8 cellular contexts compared by ENCODE assay signal in the genomic region with DNA sequence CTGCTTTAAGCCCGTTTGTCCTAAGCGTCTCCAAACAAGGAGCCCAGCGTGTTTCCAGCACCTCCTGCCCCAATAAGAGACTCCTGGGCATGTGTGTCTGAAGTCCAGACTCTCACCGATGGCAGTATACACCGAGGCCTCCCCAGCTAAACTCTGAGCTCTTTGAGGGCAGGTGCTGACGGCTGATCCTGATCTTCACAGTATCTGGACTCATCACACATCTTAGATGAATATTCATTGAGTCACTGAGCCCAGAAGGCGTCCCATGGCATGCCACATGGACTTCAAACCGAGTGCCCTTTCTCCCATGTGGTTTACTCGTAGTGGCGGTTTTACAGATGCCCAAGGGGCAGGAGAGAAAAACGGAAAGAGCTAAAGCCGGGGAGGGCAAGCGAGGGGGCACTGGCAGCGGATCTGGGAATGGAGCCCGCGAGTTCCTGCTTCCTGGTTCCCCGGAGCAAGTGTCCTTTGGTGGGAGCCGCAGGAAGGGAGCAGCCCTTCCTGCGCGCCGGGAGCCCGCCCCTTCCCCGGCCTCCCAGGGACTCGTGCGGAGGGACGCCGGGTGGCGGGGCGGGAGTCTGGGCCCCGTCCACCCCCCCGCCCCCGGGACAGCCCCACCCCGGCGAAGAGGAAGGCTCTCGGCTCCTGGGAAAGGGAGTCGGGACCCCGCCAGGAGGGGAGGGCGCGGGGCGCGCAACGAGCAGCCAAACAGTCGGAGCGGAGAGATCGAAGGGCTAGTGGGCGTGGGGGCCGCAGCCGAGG. TPM values are rescaled to one million over a fixed set of nuclear protein-coding genes. Genes with fewer than 3 reads are reported as not detected.
DNase-seq lines count a peak whose midpoint lies in the region; ATAC-seq and TF ChIP-seq lines count a peak whose summit lies in the region.

No MANE protein-coding gene starts in this region.

- peak; percentile 10 for ATAC-seq in HG03521 (IDR thresholded peaks at IDR 0.05; ENCODE audit: unreplicated experiment)
- no peak for ATAC-seq in effector memory CD8-positive, alpha-beta T cell (replicated peaks)
- peak; percentile 77 for ATAC-seq in aorta (ENCODE audit: low FRiP score)
- ATAC-seq in GM19397 (IDR thresholded peaks at IDR 0.05; ENCODE audit: unreplicated experiment) = no peak

- H3K27ac Mint-ChIP-seq in Caco-2 (ENCODE audit: unreplicated experiment) = peak overlapping the region; percentile 89
- no peak overlapping the region for H3K27ac Mint-ChIP-seq in effector memory CD8-positive, alpha-beta T cell
- peak overlapping the region; percentile 98 for H3K27ac Mint-ChIP-seq in mesothelial cell of epicardium

- TF ChIP-seq CTCF in Caco-2 (IDR thresholded peaks at IDR 0.05; ENCODE audit: insufficient read depth in 1 of 2, low read depth in 1 of 2, low read length in 1 of 2, severe bottlenecking in 1 of 2, unreplicated experiment in 1 of 2) (no peak), mesothelial cell of epicardium (IDR thresholded peaks at IDR 0.05; ENCODE audit: unreplicated experiment) (no peak)

- WGBS in aorta, 2 donors = 0 to 1% methylated on average over 21 to 48 of the region's 48 CpGs

- H3K27me3 Mint-ChIP-seq in Caco-2 (ENCODE audit: insufficient read depth, unreplicated experiment) (no peaks in the 10 kb centered on the region), mesothelial cell of epicardium (ENCODE audit: low read depth) (peaks cover 24% of the 10 kb centered on the region)
- H3K27me3 Mint-ChIP-seq in effector memory CD8-positive, alpha-beta T cell = peaks cover 61 to 65% of the 10 kb centered on the region in 2 donors

- H3K4me1 Mint-ChIP-seq in Caco-2 (ENCODE audit: low read depth, unreplicated experiment) = peaks cover 44% of the 10 kb centered on the region
- H3K4me1 Mint-ChIP-seq in effector memory CD8-positive, alpha-beta T cell (ENCODE audit: low read depth in 2 of 2) = peaks cover 13 to 15% of the 10 kb centered on the region in 2 donors
- peaks cover 40% of the 10 kb centered on the region for H3K4me1 Mint-ChIP-seq in mesothelial cell of epicardium

- CTCF ChIA-PET in Caco-2 (lab: Charles Lee) = interaction anchor here (0.9 to 2.1 kb wide), 3 partner anchors 14 to 105 kb away, joined by 3 to 5 read pairs (median 4); no protein-coding TSS in a partner anchor

- peak overlapping the region; percentile 87 for H3K4me3 Mint-ChIP-seq in Caco-2 (ENCODE audit: unreplicated experiment)
- H3K4me3 Mint-ChIP-seq in effector memory CD8-positive, alpha-beta T cell = peak overlapping the region; percentile 73 to 77
- peak overlapping the region; percentile 80 for H3K4me3 Mint-ChIP-seq in mesothelial cell of epicardium

- H3K4me1 ChIP-seq in Caco-2 (peaks cover 34% of the 10 kb centered on the region), aorta (ENCODE audit: control insufficient read depth in 1 of 2, insufficient read depth in 2 of 2, low read length in 2 of 2) (no peaks in the 10 kb centered on the region)

- peak overlapping the region; percentile 50 to 85 for H3K27ac ChIP-seq in aorta (ENCODE audit: low read depth in 1 of 2, low read length in 2 of 2)

- POLR2A ChIA-PET in Caco-2 (lab: Charles Lee) = interaction anchor here (0.5 to 1.7 kb wide), 7 partner anchors 8 to 84 kb away, joined by 3 to 6 read pairs (median 3); partner anchors contain the start of gene TULP3

- H3K36me3 Mint-ChIP-seq in Caco-2 (ENCODE audit: insufficient read depth, unreplicated experiment) = peaks cover 53% of the 10 kb centered on the region
- no peaks in the 10 kb centered on the region for H3K36me3 Mint-ChIP-seq in effector memory CD8-positive, alpha-beta T cell (ENCODE audit: insufficient read depth)
- H3K36me3 Mint-ChIP-seq in mesothelial cell of epicardium = peaks cover 4% of the 10 kb centered on the region

- H3K27me3 ChIP-seq in Caco-2 (replicated peaks; ENCODE audit: control insufficient read depth, insufficient read depth, low read length) (no peaks in the 10 kb centered on the region), aorta (ENCODE audit: control insufficient read depth in 1 of 2, insufficient read depth in 2 of 2, low read length in 1 of 2) (no peaks in the 10 kb centered on the region)

- H3K36me3 ChIP-seq in Caco-2 (ENCODE audit: control insufficient read depth, insufficient read depth, low read length) (no peaks in the 10 kb centered on the region), aorta (ENCODE audit: control insufficient read depth in 1 of 2, insufficient read depth in 2 of 2, low read length in 1 of 2) (no peaks in the 10 kb centered on the region)

- intact Hi-C loops in Caco-2 (cut with micrococcal nuclease; ENCODE audit: unreplicated experiment) = loop anchor here (1.0 to 2.0 kb wide), 3 partner anchors 68 to 146 kb away; partner anchors contain the start of genes ITFG2 and TULP3
- intact Hi-C loops in aorta (cut with DNase I) = loop anchor here in 1 of 2 donors (1.0 kb wide), 1 partner anchor 40 kb away; no protein-coding TSS in a partner anchor

- no peaks in the 10 kb centered on the region for H3K9me3 Mint-ChIP-seq in Caco-2 (ENCODE audit: unreplicated experiment)
- H3K9me3 Mint-ChIP-seq in effector memory CD8-positive, alpha-beta T cell = no peaks in the 10 kb centered on the region
- H3K9me3 Mint-ChIP-seq in mesothelial cell of epicardium = no peaks in the 10 kb centered on the region

- TSS peak; percentile 85 for BruUV-seq in Caco-2 (replicated peaks; lab: Mats Ljungman, UMichigan)

- peak; percentile 91 to 92 for DNase-seq in Caco-2
- DNase-seq in RPMI8226 = peak; percentile 64
- no peak for DNase-seq in effector memory CD8-positive, alpha-beta T cell
- DNase-seq in mesothelial cell of epicardium (ENCODE audit: low spot score in 2 of 2, unreplicated experiment in 2 of 2) = peak; percentile 47 to 67
- DNase-seq in aorta = peak; percentile 69 to 88
- DNase-seq in effector CD8-positive, alpha-beta T cell (lab: John Stamatoyannopoulos, UW) = no peak

- H3K4me3 ChIP-seq in Caco-2 (ENCODE audit: low read depth, low read length) (peak overlapping the region; percentile 94), aorta (ENCODE audit: low read length in 2 of 2) (peak overlapping the region; percentile 38 to 96)

- no peaks in the 10 kb centered on the region for H3K9me3 ChIP-seq in Caco-2
- H3K9me3 ChIP-seq in aorta (ENCODE audit: control insufficient read depth, low read length) = no peaks in the 10 kb centered on the region

RNA-seq across cellular contexts. Expression of gene TEAD4, which starts 0.6 kb away (rescaled TPM):
- total RNA-seq in Caco-2 (2022) = 96.2 and 97.8 TPM in 2 replicates
- total RNA-seq in mesothelial cell of epicardium = 32.0 to 39.0 TPM (median 32.3 TPM) in 3 replicates
- 10 to 100 TPM; 27.1 to 29.0 TPM for total RNA-seq in aorta
- polyA plus RNA-seq in aorta = 10 to 100 TPM in 1 of 2 donors, 1 to 10 TPM in 1; 8.9 to 13.2 TPM

Comparison
In these comparisons a context has a peak if more than half of its experiments do, and no peak if none do; other contexts are left out.
1. DNase-seq: peak in Caco-2 (2 of 2), RPMI8226 (single experiment), mesothelial cell of epicardium (2 of 2) and aorta (2 of 2); none in effector memory CD8-positive, alpha-beta T cell (0 of 3) and effector CD8-positive, alpha-beta T cell (single experiment).
2. H3K27ac Mint-ChIP-seq: peak in Caco-2 (single experiment) and mesothelial cell of epicardium (single experiment); none in effector memory CD8-positive, alpha-beta T cell (0 of 2).
3. ATAC-seq: peak in HG03521 (single experiment) and aorta (single experiment); none in effector memory CD8-positive, alpha-beta T cell (single experiment) and GM19397 (single experiment).
4. Peak in every context shown above with its lines, with median percentiles within 50 percentile points of each other: H3K4me3 Mint-ChIP-seq.